Comparison of ENCODE assay signal across 22 cellular contexts in genomic region chr20:17036546-17036945, GRCh38.
DNase-seq lines count a peak whose midpoint lies in the region; ATAC-seq and TF ChIP-seq lines count a peak whose summit lies in the region.
"Had no signal": no experiment of that assay in that cellular context is flagged by ENCODE, and none has a peak within 500 bp of the region (broad histone marks: within the 10 kb centered on the region; RNA-seq: fewer than 3 reads in every experiment).

No MANE protein-coding gene starts in this region.

- peak; percentile 44 for DNase-seq in NCI-H1105 treated with DMSO at 0.1 percent for 48 hours (lab: John Stamatoyannopoulos, UW)
- DNase-seq in NCI-H1105 (lab: John Stamatoyannopoulos, UW): no peak
- DNase-seq in NCI-H2029 (lab: John Stamatoyannopoulos, UW): peak; percentile 88
- peak; percentile 94 to 99 for DNase-seq in NCI-H524 (lab: John Stamatoyannopoulos, UW)
- DNase-seq in pons (ENCODE audit: low spot score): peak; percentile 3
- DNase-seq in iPS-NIHi7 (ENCODE audit: extremely low spot score): no peak
- DNase-seq in foreskin keratinocyte: no peak
- DNase-seq in OCI-M1 (lab: John Stamatoyannopoulos, UW): no peak
- DNase-seq: activated CD4-positive, alpha-beta memory T cell treated with anti-CD3 and anti-CD28 coated beads for 36 hours; activated naive CD4-positive, alpha-beta T cell; activated T-cell treated with anti-CD3 and anti-CD28 coated beads for 4 hours; AML-193; dermis blood vessel endothelial cell; hippocampal formation; NCI-H187; NK-92 treated with Interleukin-12 subunit alpha and Interleukin-12 subunit beta, amount 100 ng/mL, for 24 hours; stimulated activated CD4-positive, alpha-beta T cell treated with anti-CD3 and anti-CD28 coated beads, Interleukin-4, amount 100 ng/mL, for 1 hour; stimulated activated naive CD8-positive, alpha-beta T cell treated with anti-CD3 and anti-CD28 coated beads, Interleukin-15, amount 100 ng/mL, for 72 hours; transverse colon had no signal

- no peak overlapping the region for H3K27ac ChIP-seq in foreskin keratinocyte
- H3K27ac ChIP-seq: 22Rv1, cardiac muscle cell, SK-N-MC, transverse colon had no signal

- no peaks in the 10 kb centered on the region for H3K27me3 ChIP-seq in foreskin keratinocyte
- H3K27me3 ChIP-seq: cardiac muscle cell, transverse colon had no signal

- no peak for ATAC-seq in foreskin keratinocyte
- ATAC-seq: stimulated activated naive CD8-positive, alpha-beta T cell treated with anti-CD3 and anti-CD28 coated beads, Interleukin-15, amount 100 ng/mL, for 72 hours had no signal

- no peaks in the 10 kb centered on the region for H3K4me1 ChIP-seq in foreskin keratinocyte
- H3K4me1 ChIP-seq: transverse colon had no signal

- TF ChIP-seq CTCF in foreskin keratinocyte (conservative IDR thresholded peaks at IDR 0.05): no peak

Comparison
In these comparisons a context has a peak if more than half of its experiments do, and no peak if none do; other contexts are left out.
1. DNase-seq: peak in NCI-H1105 treated with DMSO at 0.1 percent for 48 hours (single experiment), NCI-H2029 (single experiment), NCI-H524 (2 of 2) and pons (single experiment); none in NCI-H1105 (single experiment), iPS-NIHi7 (single experiment), foreskin keratinocyte (0 of 2) and OCI-M1 (single experiment).